In the genomic region with DNA sequence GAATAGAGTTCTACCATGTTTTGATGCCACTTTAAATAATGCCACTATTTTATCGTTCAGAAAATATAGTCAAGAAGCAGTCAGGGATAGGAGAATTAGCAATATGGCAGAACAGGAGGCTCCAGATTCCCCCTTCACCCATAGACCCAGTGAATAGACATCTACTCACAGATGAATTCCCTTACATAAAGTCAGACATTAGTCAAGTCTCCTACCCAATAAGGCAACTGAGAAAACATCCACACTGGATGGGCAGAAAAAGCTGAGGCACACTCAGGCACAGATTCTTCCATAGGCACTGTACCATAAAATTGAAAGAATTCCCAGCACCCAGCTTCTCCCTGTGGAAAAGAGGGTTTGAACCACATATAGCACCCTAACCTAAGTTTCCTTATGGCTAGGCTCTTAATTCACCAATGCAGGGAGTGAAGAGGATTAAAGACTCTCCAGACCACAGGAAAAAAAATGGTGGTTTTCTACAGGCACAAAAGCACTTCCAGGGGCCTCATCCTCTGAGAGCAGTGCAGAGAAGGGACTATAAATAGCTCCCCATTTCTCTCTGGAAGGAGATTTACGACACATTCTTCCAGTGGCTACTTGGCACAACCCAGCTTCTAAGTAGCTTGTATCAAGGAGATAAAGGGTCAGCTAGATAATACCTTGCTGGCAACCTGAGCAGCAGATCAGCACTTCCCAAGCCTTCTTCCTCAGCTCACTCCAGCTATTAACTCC, we compare ENCODE assay signal across 13 cellular contexts.
DNase-seq lines count a peak whose midpoint lies in the region; ATAC-seq and TF ChIP-seq lines count a peak whose summit lies in the region.
"Had no signal": no experiment of that assay in that cellular context is flagged by ENCODE, and none has a peak within 500 bp of the region (broad histone marks: within the 10 kb centered on the region; RNA-seq: fewer than 3 reads in every experiment).

No MANE protein-coding gene starts in this region.

- no peak overlapping the region for H3K27ac Mint-ChIP-seq in natural killer cell treated with Interleukin-12 subunit alpha and Interleukin-12 subunit beta and Interleukin-15 and Interleukin-18, amount 100 ng/mL, for 72 hours
- no peak overlapping the region for H3K27ac Mint-ChIP-seq in CD4-positive, alpha-beta memory T cell
- H3K27ac Mint-ChIP-seq: activated CD4-positive, alpha-beta memory T cell treated with anti-CD3 and anti-CD28 coated beads for 36 hours; activated naive CD4-positive, alpha-beta T cell treated with anti-CD3 and anti-CD28 coated beads, Interleukin-2, amount 50 U/mL, for 24 hours had no signal

- no peak overlapping the region for H3K4me3 ChIP-seq in epithelial cell of esophagus (ENCODE audit: low read length)
- H3K4me3 ChIP-seq in CD4-positive, alpha-beta memory T cell (ENCODE audit: low read length in 2 of 2): no peak overlapping the region
- H3K4me3 ChIP-seq: dorsolateral prefrontal cortex, psoas muscle had no signal

- no peaks in the 10 kb centered on the region for H3K27me3 ChIP-seq in CD4-positive, alpha-beta memory T cell (ENCODE audit: insufficient read depth, low read length)
- H3K27me3 ChIP-seq: dorsolateral prefrontal cortex had no signal

- DNase-seq in H4 (ENCODE audit: low spot score) (peak; percentile 64), MV-4-11 (lab: John Stamatoyannopoulos, UW) (peak; percentile 16), epithelial cell of esophagus (ENCODE audit: low read depth) (peak; percentile 59), ureter (ENCODE audit: low spot score) (no peak), NCI-H1105 treated with DMSO at 0.1 percent for 48 hours (lab: John Stamatoyannopoulos, UW) (no peak)
- no peak for DNase-seq in natural killer cell treated with Interleukin-12 subunit alpha and Interleukin-12 subunit beta and Interleukin-15 and Interleukin-18, amount 100 ng/mL, for 72 hours (ENCODE audit: low spot score)
- DNase-seq in CD4-positive, alpha-beta memory T cell: no peak
- DNase-seq: activated CD4-positive, alpha-beta memory T cell treated with anti-CD3 and anti-CD28 coated beads for 36 hours; dorsolateral prefrontal cortex; psoas muscle; SW 1271 had no signal

- POLR2A ChIA-PET in CD4-positive, alpha-beta memory T cell (lab: Charles Lee; ENCODE audit: partially characterized antibody): no interaction called here

- no peaks in the 10 kb centered on the region for H3K9me3 ChIP-seq in CD4-positive, alpha-beta memory T cell (ENCODE audit: control insufficient read depth in 1 of 2, low read length in 2 of 2)

- no peaks in the 10 kb centered on the region for H3K36me3 ChIP-seq in CD4-positive, alpha-beta memory T cell (ENCODE audit: insufficient read depth, low read length)

- ATAC-seq in natural killer cell treated with Interleukin-12 subunit alpha and Interleukin-12 subunit beta and Interleukin-15 and Interleukin-18, amount 100 ng/mL, for 72 hours: no peak
- ATAC-seq in HG02981 (IDR thresholded peaks at IDR 0.05; ENCODE audit: unreplicated experiment): no peak
- ATAC-seq: psoas muscle had no signal

- CTCF ChIA-PET in CD4-positive, alpha-beta memory T cell (lab: Charles Lee; ENCODE audit: partially characterized antibody): interaction anchor here (1.0 kb wide), 1 partner anchor 10 kb away, joined by 3 read pairs; no protein-coding TSS in a partner anchor

- H3K9me3 Mint-ChIP-seq in natural killer cell treated with Interleukin-12 subunit alpha and Interleukin-12 subunit beta and Interleukin-15 and Interleukin-18, amount 100 ng/mL, for 72 hours: peaks cover 17% of the 10 kb centered on the region
- peaks cover 5 to 50% (median 29%) of the 10 kb centered on the region in 8 donors for H3K9me3 Mint-ChIP-seq in CD4-positive, alpha-beta memory T cell

- H3K27ac ChIP-seq in CD4-positive, alpha-beta memory T cell (ENCODE audit: low read depth, low read length): no peak overlapping the region
- H3K27ac ChIP-seq: dorsolateral prefrontal cortex, psoas muscle had no signal

- no peak for TF ChIP-seq CTCF in epithelial cell of esophagus (IDR thresholded peaks at IDR 0.05; ENCODE audit: insufficient read depth, low read depth, low read length, missing control alignments)

- peaks cover 2 to 8% of the 10 kb centered on the region in 2 donors for H3K27me3 Mint-ChIP-seq in natural killer cell treated with Interleukin-12 subunit alpha and Interleukin-12 subunit beta and Interleukin-15 and Interleukin-18, amount 100 ng/mL, for 72 hours
- no peaks in the 10 kb centered on the region for H3K27me3 Mint-ChIP-seq in CD4-positive, alpha-beta memory T cell
- H3K27me3 Mint-ChIP-seq: activated CD4-positive, alpha-beta memory T cell treated with anti-CD3 and anti-CD28 coated beads for 36 hours had no signal

- peaks cover 29 to 40% of the 10 kb centered on the region in 2 donors for H3K4me1 Mint-ChIP-seq in natural killer cell treated with Interleukin-12 subunit alpha and Interleukin-12 subunit beta and Interleukin-15 and Interleukin-18, amount 100 ng/mL, for 72 hours (ENCODE audit: low read depth in 2 of 2)
- H3K4me1 Mint-ChIP-seq in CD4-positive, alpha-beta memory T cell: no peaks in the 10 kb centered on the region
- H3K4me1 Mint-ChIP-seq: activated naive CD4-positive, alpha-beta T cell treated with anti-CD3 and anti-CD28 coated beads, Interleukin-2, amount 50 U/mL, for 24 hours had no signal

- peak overlapping the region; percentile 35 for H3K4me3 Mint-ChIP-seq in natural killer cell treated with Interleukin-12 subunit alpha and Interleukin-12 subunit beta and Interleukin-15 and Interleukin-18, amount 100 ng/mL, for 72 hours
- no peak overlapping the region for H3K4me3 Mint-ChIP-seq in CD4-positive, alpha-beta memory T cell
- H3K4me3 Mint-ChIP-seq: activated CD4-positive, alpha-beta memory T cell treated with anti-CD3 and anti-CD28 coated beads for 36 hours; activated naive CD4-positive, alpha-beta T cell treated with anti-CD3 and anti-CD28 coated beads, Interleukin-2, amount 50 U/mL, for 24 hours had no signal

- H3K4me1 ChIP-seq in CD4-positive, alpha-beta memory T cell (ENCODE audit: insufficient read depth, low read length): no peaks in the 10 kb centered on the region
- H3K4me1 ChIP-seq: psoas muscle had no signal

- peaks cover 23% of the 10 kb centered on the region for H3K36me3 Mint-ChIP-seq in natural killer cell treated with Interleukin-12 subunit alpha and Interleukin-12 subunit beta and Interleukin-15 and Interleukin-18, amount 100 ng/mL, for 72 hours
- H3K36me3 Mint-ChIP-seq in CD4-positive, alpha-beta memory T cell: peaks cover 0 to 2% of the 10 kb centered on the region in 2 donors

- intact Hi-C loops in CD4-positive, alpha-beta memory T cell (cut with micrococcal nuclease): no loop called here

Comparison
In these comparisons a context has a peak if more than half of its experiments do, and no peak if none do; other contexts are left out.
1. DNase-seq: peak in H4 (single experiment), MV-4-11 (single experiment) and epithelial cell of esophagus (single experiment); none in natural killer cell treated with Interleukin-12 subunit alpha and Interleukin-12 subunit beta and Interleukin-15 and Interleukin-18, amount 100 ng/mL, for 72 hours (single experiment), ureter (single experiment), CD4-positive, alpha-beta memory T cell (0 of 5) and NCI-H1105 treated with DMSO at 0.1 percent for 48 hours (single experiment).